ENCODE assay signal across 8 cellular contexts in the genomic region with DNA sequence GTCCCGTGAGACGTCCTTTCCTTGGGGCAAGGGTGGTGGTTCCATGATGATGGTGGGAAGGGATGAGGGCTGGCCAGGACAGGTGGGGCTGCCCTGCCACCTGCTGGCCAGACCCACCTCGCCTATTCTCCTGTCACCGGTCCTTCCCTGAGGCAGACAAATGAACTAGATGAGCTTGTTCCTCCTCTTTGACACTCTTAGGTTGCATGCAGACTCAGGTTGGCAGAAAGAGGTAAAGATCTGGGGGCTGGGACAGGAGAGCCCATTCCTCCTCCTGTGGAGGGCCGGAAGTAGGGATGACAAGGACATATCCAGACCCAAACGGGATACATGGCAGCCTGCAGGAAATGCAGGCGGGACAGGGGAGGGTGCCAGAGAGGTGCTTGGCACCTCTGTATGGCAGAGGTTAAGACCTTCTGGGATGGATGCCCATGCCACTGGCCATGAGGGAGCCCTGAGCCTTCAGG. TPM values are rescaled to one million over a fixed set of nuclear protein-coding genes. Genes with fewer than 3 reads are reported as not detected.
DNase-seq lines count a peak whose midpoint lies in the region; ATAC-seq and TF ChIP-seq lines count a peak whose summit lies in the region.

No MANE protein-coding gene starts in this region.

- no peaks in the 10 kb centered on the region for H3K9me3 Mint-ChIP-seq in activated CD8-positive, alpha-beta T cell treated with anti-CD3 and anti-CD28 coated beads, Interleukin-2, amount 10 ng/mL, durations not matched to agents 7 days and 5 days (ENCODE audit: insufficient read depth)

- peak in 1 of 3 donors; percentile 22 for TF ChIP-seq CTCF in omental fat pad (IDR thresholded peaks at IDR 0.05)

- no peak overlapping the region for H3K27ac Mint-ChIP-seq in activated CD8-positive, alpha-beta T cell treated with anti-CD3 and anti-CD28 coated beads, Interleukin-2, amount 10 ng/mL, durations not matched to agents 7 days and 5 days

- POLR2A ChIA-PET in activated CD8-positive, alpha-beta T cell treated with anti-CD3 and anti-CD28 coated beads, Interleukin-2, amount 10 ng/mL, durations not matched to agents 7 days and 5 days (lab: Charles Lee): interaction anchor here (0.5 to 1.6 kb wide), 2 partner anchors 65 to 291 kb away, joined by 3 to 7 read pairs; partner anchors contain the start of gene CIB2

- TF ChIP-seq POLR2A in erythroblast (IDR thresholded peaks at IDR 0.05; ENCODE audit: low read length): no peak

- no peaks in the 10 kb centered on the region for H3K4me1 Mint-ChIP-seq in activated CD8-positive, alpha-beta T cell treated with anti-CD3 and anti-CD28 coated beads, Interleukin-2, amount 10 ng/mL, durations not matched to agents 7 days and 5 days (ENCODE audit: low read depth)

- peak; percentile 15 for DNase-seq in NCI-H2171 treated with DMSO at 0.1 percent for 48 hours (lab: John Stamatoyannopoulos, UW)
- DNase-seq in NCI-H2171 (lab: John Stamatoyannopoulos, UW): no peak
- DNase-seq in NCI-H146 (lab: John Stamatoyannopoulos, UW): peak; percentile 32
- DNase-seq in activated CD8-positive, alpha-beta T cell treated with anti-CD3 and anti-CD28 coated beads, Interleukin-2, amount 10 ng/mL, durations not matched to agents 7 days and 5 days: peak; percentile 62
- peak; percentile 41 to 61 for DNase-seq in erythroblast (lab: John Stamatoyannopoulos, UW)
- no peak for DNase-seq in omental fat pad (ENCODE audit: low spot score)

- H3K36me3 Mint-ChIP-seq in activated CD8-positive, alpha-beta T cell treated with anti-CD3 and anti-CD28 coated beads, Interleukin-2, amount 10 ng/mL, durations not matched to agents 7 days and 5 days (ENCODE audit: low read depth): no peaks in the 10 kb centered on the region

- no peak overlapping the region for H3K4me3 Mint-ChIP-seq in activated CD8-positive, alpha-beta T cell treated with anti-CD3 and anti-CD28 coated beads, Interleukin-2, amount 10 ng/mL, durations not matched to agents 7 days and 5 days

- ATAC-seq in activated CD8-positive, alpha-beta T cell treated with anti-CD3 and anti-CD28 coated beads, Interleukin-2, amount 10 ng/mL, durations not matched to agents 7 days and 5 days: peak; percentile 90
- peak; percentile 52 for ATAC-seq in omental fat pad (ENCODE audit: low FRiP score)
- no peak for ATAC-seq in HG03521 (IDR thresholded peaks at IDR 0.05; ENCODE audit: unreplicated experiment)
- ATAC-seq in HG02852 (IDR thresholded peaks at IDR 0.05; ENCODE audit: unreplicated experiment): no peak

- H3K27me3 Mint-ChIP-seq in activated CD8-positive, alpha-beta T cell treated with anti-CD3 and anti-CD28 coated beads, Interleukin-2, amount 10 ng/mL, durations not matched to agents 7 days and 5 days (ENCODE audit: low read depth): peaks cover 5% of the 10 kb centered on the region

- CTCF ChIA-PET in activated CD8-positive, alpha-beta T cell treated with anti-CD3 and anti-CD28 coated beads, Interleukin-2, amount 10 ng/mL, durations not matched to agents 7 days and 5 days (lab: Charles Lee): interaction anchor here (0.6 to 7.1 kb wide), 51 partner anchors 9 to 286 kb away, joined by 3 to 211 read pairs (median 7); partner anchors contain the start of genes ACSBG1, CIB2, DNAJA4 and IDH3A

RNA-seq across cellular contexts. Expression of gene ACSBG1, which starts 38.6 kb away (rescaled TPM):
- under 1 TPM; 0.66 to 0.81 TPM for total RNA-seq in activated CD8-positive, alpha-beta T cell treated with anti-CD3 and anti-CD28 coated beads, Interleukin-2, amount 10 ng/mL, durations not matched to agents 7 days and 5 days
- total RNA-seq in omental fat pad: not detected

RNA-seq across cellular contexts. Expression of gene IDH3A, which starts 46.6 kb away (rescaled TPM):
- 10 to 100 TPM; 80.7 to 84.2 TPM for total RNA-seq in activated CD8-positive, alpha-beta T cell treated with anti-CD3 and anti-CD28 coated beads, Interleukin-2, amount 10 ng/mL, durations not matched to agents 7 days and 5 days
- total RNA-seq in omental fat pad: 10 to 100 TPM; 67.4 to 94.5 (median 70.0) TPM

Comparison
In these comparisons a context has a peak if more than half of its experiments do, and no peak if none do; other contexts are left out.
1. DNase-seq: peak in NCI-H2171 treated with DMSO at 0.1 percent for 48 hours (single experiment), NCI-H146 (single experiment), activated CD8-positive, alpha-beta T cell treated with anti-CD3 and anti-CD28 coated beads, Interleukin-2, amount 10 ng/mL, durations not matched to agents 7 days and 5 days (single experiment) and erythroblast (2 of 2); none in NCI-H2171 (single experiment) and omental fat pad (single experiment).
2. ATAC-seq: peak in activated CD8-positive, alpha-beta T cell treated with anti-CD3 and anti-CD28 coated beads, Interleukin-2, amount 10 ng/mL, durations not matched to agents 7 days and 5 days (single experiment) and omental fat pad (single experiment); none in HG03521 (single experiment) and HG02852 (single experiment).